1 cellular context compared by ENCODE assay signal in genomic region chr15:64146885-64147681, GRCh38.
TF ChIP-seq lines count a peak whose summit lies in the region.

No MANE protein-coding gene starts in this region.

TF ChIP-seq in GM12878, 131 proteins besides CTCF, POLR2A, EP300 and RAD21:
- TF ChIP-seq SRF (IDR thresholded peaks at IDR 0.05; ENCODE audit: low read depth in 2 of 2, low read length in 2 of 2): no peak
